ENCODE assay signal across 1 cellular context in the genomic region with DNA sequence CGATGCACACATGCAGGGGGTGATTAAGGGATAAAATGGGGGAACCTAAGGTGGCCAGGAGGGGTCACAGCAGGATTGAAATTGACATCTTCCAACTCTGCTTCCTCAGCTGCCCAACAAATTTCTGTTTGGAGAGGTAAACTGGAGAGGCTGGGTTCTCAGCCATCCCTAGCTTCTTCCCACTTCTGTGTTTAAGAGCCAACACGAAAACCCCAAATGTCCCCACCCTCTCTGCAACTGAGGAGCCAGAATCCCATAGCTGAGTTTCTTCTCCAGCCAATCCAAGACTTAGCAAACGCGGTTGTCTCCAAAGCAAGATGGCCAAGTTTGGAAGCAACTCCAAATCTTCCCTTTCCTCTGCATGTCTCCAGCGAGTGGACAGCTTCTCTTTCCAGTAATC.
TF ChIP-seq lines count a peak whose summit lies in the region.

No MANE protein-coding gene starts in this region.

TF ChIP-seq in H1, 55 proteins besides CTCF, POLR2A, EP300 and RAD21 (continued from another document):
- TF ChIP-seq CBX5 (IDR thresholded peaks at IDR 0.05; ENCODE audit: low read depth, low read length) (no peak), FOSL1 (IDR thresholded peaks at IDR 0.05; ENCODE audit: insufficient read depth, low read depth, low read length) (no peak), TAF7 (optimal IDR thresholded peaks at IDR 0.05; ENCODE audit: borderline replicate concordance, low read depth, low read length) (no peak), CHD2 (IDR thresholded peaks at IDR 0.05; ENCODE audit: low read length) (no peak), TBP (IDR thresholded peaks at IDR 0.05; ENCODE audit: low read depth, low read length) (no peak), BRCA1 (IDR thresholded peaks at IDR 0.05; ENCODE audit: low read depth, low read length) (no peak), ATF3 (IDR thresholded peaks at IDR 0.05; ENCODE audit: insufficient read depth, low read depth, low read length) (no peak), CEBPB (IDR thresholded peaks at IDR 0.05; ENCODE audit: low read depth, low read length) (no peak), HDAC6 (IDR thresholded peaks at IDR 0.05; ENCODE audit: low read depth, low read length) (no peak), ZNF274 (IDR thresholded peaks at IDR 0.05; ENCODE audit: borderline replicate concordance, extremely low read depth, low read length) (no peak), ATF2 (IDR thresholded peaks at IDR 0.05; ENCODE audit: low read length) (no peak), GABPA (IDR thresholded peaks at IDR 0.05; ENCODE audit: borderline replicate concordance, insufficient read depth, low read length) (no peak), SIN3A (conservative IDR thresholded peaks at IDR 0.05 in 1 of 2, IDR thresholded peaks at IDR 0.05 in 1 of 2; ENCODE audit: low read depth in 1 of 2, low read length in 2 of 2) (no peak), RBBP5 (IDR thresholded peaks at IDR 0.05; ENCODE audit: borderline replicate concordance, low read depth, low read length) (no peak)
